Comparison of ENCODE assay signal across 17 cellular contexts in the genomic region with DNA sequence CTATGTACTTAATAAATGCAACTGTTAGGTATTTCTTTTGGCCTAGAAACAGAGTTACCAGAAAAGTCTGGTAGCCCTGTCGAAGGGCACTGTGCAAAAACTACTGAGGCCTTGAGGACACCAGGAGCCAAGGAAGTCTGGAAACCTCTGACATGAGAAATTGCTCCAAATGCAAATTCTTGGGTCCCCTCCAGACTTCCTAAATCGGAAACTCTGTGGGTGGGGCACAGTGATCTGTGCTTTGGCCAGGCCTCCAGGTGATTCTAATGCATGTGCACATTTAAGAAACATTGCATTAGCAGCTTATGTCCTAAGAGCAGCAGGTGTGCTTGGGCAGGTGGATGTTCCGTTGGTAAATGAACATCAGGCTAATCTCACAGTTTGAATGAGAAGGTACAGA. TPM values are rescaled to one million over a fixed set of nuclear protein-coding genes. Genes with fewer than 3 reads are reported as not detected.
DNase-seq lines count a peak whose midpoint lies in the region; ATAC-seq, FAIRE-seq and TF ChIP-seq lines count a peak whose summit lies in the region.
"Had no signal": no experiment of that assay in that cellular context is flagged by ENCODE, and none has a peak within 500 bp of the region (broad histone marks: within the 10 kb centered on the region; RNA-seq: fewer than 3 reads in every experiment).

No MANE protein-coding gene starts in this region.

- POLR2A ChIA-PET in CD4-positive, alpha-beta T cell (lab: Charles Lee): no interaction called here

- H3K27ac ChIP-seq in left ventricle myocardium inferior (replicated peaks): peak overlapping the region; percentile 84
- H3K27ac ChIP-seq in CD4-positive, alpha-beta T cell (ENCODE audit: low read depth, low read length): no peak overlapping the region
- peak overlapping the region in 1 of 2 donors; percentile 32 for H3K27ac ChIP-seq in kidney (ENCODE audit: low read depth in 2 of 2, low read length in 2 of 2)

- no peaks in the 10 kb centered on the region for H3K27me3 ChIP-seq in left ventricle myocardium inferior (ENCODE audit: low read depth)
- no peaks in the 10 kb centered on the region for H3K27me3 ChIP-seq in skeletal muscle satellite cell (ENCODE audit: control insufficient read depth, insufficient read depth, low read length)
- no peaks in the 10 kb centered on the region for H3K27me3 ChIP-seq in CD4-positive, alpha-beta T cell (ENCODE audit: control insufficient read depth, insufficient read depth, low read length)

- peaks cover 12% of the 10 kb centered on the region for H3K27me3 Mint-ChIP-seq in CD4-positive, alpha-beta T cell

- H3K4me1 ChIP-seq in left ventricle myocardium inferior: peaks cover 76% of the 10 kb centered on the region
- H3K4me1 ChIP-seq in skeletal muscle satellite cell (ENCODE audit: control insufficient read depth, insufficient read depth, low read length): peaks cover 59% of the 10 kb centered on the region
- peaks cover 4 to 11% of the 10 kb centered on the region in 2 donors for H3K4me1 ChIP-seq in kidney (ENCODE audit: control insufficient read depth in 1 of 2, insufficient read depth in 1 of 2, low read depth in 1 of 2, low read length in 2 of 2)

- DNase-seq in EH (ENCODE audit: low read depth) (peak; percentile 44), left ventricle myocardium inferior (no peak), NCI-H2227 treated with DMSO at 0.1 percent for 48 hours (lab: John Stamatoyannopoulos, UW) (no peak), kidney (no peak), superior temporal gyrus (ENCODE audit: extremely low spot score) (no peak)
- DNase-seq in CD4-positive, alpha-beta T cell: no peak
- DNase-seq: activated naive CD4-positive, alpha-beta T cell treated with anti-CD3 and anti-CD28 coated beads for 36 hours; naive B cell; NCI-H1092; NCI-H345; stimulated activated CD4-positive, alpha-beta T cell treated with anti-CD3 and anti-CD28 coated beads, Interleukin-4, amount 100 ng/mL, for 24 hours had no signal

- H3K36me3 ChIP-seq in left ventricle myocardium inferior (peaks cover 20% of the 10 kb centered on the region), skeletal muscle satellite cell (ENCODE audit: insufficient read depth, low read length) (peaks cover 59% of the 10 kb centered on the region), kidney (ENCODE audit: control insufficient read depth in 1 of 2, insufficient read depth in 2 of 2, low read length in 2 of 2) (peaks cover 0 to 4% of the 10 kb centered on the region in 2 donors)

- intact Hi-C loops in left ventricle myocardium inferior (cut with micrococcal nuclease): loop anchor here (10.0 kb wide), 1 partner anchor 49 kb away; a partner anchor contains a TSS
- intact Hi-C loops in CD4-positive, alpha-beta T cell (cut with DNase I, micrococcal nuclease): no loop called here
- intact Hi-C loops in kidney (cut with DNase I): no loop called here

- H3K27ac Mint-ChIP-seq in CD4-positive, alpha-beta T cell: no peak overlapping the region
- H3K27ac Mint-ChIP-seq: activated naive CD4-positive, alpha-beta T cell treated with anti-CD3 and anti-CD28 coated beads for 36 hours; B cell; IgD-negative memory B cell; naive B cell; WTC11 had no signal

- peak; percentile 50 for ATAC-seq in SK-N-SH treated with all-trans-retinoic acid at 6 μM for 48 hours
- ATAC-seq in CD4-positive, alpha-beta T cell (ENCODE audit: poor library complexity): no peak
- ATAC-seq: WTC11 had no signal

- peaks cover 16% of the 10 kb centered on the region for H3K9me3 Mint-ChIP-seq in CD4-positive, alpha-beta T cell

- H3K4me1 Mint-ChIP-seq in CD4-positive, alpha-beta T cell (ENCODE audit: low read depth): no peaks in the 10 kb centered on the region
- H3K4me1 Mint-ChIP-seq: B cell, IgD-negative memory B cell, naive B cell had no signal

- H3K4me3 Mint-ChIP-seq in CD4-positive, alpha-beta T cell: no peak overlapping the region
- H3K4me3 Mint-ChIP-seq: activated naive CD4-positive, alpha-beta T cell treated with anti-CD3 and anti-CD28 coated beads for 36 hours; B cell; IgD-negative memory B cell; naive B cell; WTC11 had no signal

- TF ChIP-seq CTCF in left ventricle myocardium inferior (IDR thresholded peaks at IDR 0.05; ENCODE audit: borderline replicate concordance) (no peak), kidney (IDR thresholded peaks at IDR 0.05; ENCODE audit: borderline replicate concordance, extremely low read depth, insufficient read depth) (no peak)
- TF ChIP-seq CTCF in CD4-positive, alpha-beta T cell (IDR thresholded peaks at IDR 0.05): no peak

- CTCF ChIA-PET in CD4-positive, alpha-beta T cell (lab: Charles Lee): no interaction called here

- no peak for FAIRE-seq in kidney (lab: Jason Lieb, UNC)
- FAIRE-seq: H54 had no signal

- H3K9ac ChIP-seq in skeletal muscle satellite cell (ENCODE audit: low read depth, low read length): peak overlapping the region; percentile 83
- H3K9ac ChIP-seq in kidney (ENCODE audit: low read length in 2 of 2): no peak overlapping the region

- H3K4me2 ChIP-seq in skeletal muscle satellite cell (ENCODE audit: low read length): peak overlapping the region; percentile 70

- H3K9me3 ChIP-seq in left ventricle myocardium inferior (replicated peaks) (peaks cover 20% of the 10 kb centered on the region), skeletal muscle satellite cell (replicated peaks; ENCODE audit: low read length) (peaks cover 6% of the 10 kb centered on the region), kidney (ENCODE audit: control insufficient read depth in 1 of 2, low read length in 2 of 2) (no peaks in the 10 kb centered on the region)
- H3K9me3 ChIP-seq in CD4-positive, alpha-beta T cell (ENCODE audit: control insufficient read depth, low read length): peaks cover 5% of the 10 kb centered on the region

- no peaks in the 10 kb centered on the region for H3K36me3 Mint-ChIP-seq in CD4-positive, alpha-beta T cell (ENCODE audit: low read depth)

- H3K4me3 ChIP-seq in left ventricle myocardium inferior (no peak overlapping the region), skeletal muscle satellite cell (ENCODE audit: low read length) (peak overlapping the region; percentile 27), kidney (ENCODE audit: low read length in 2 of 2) (no peak overlapping the region)

TF ChIP-seq in SK-N-SH treated with all-trans-retinoic acid at 6 μM for 48 hours, 23 proteins besides CTCF, POLR2A, EP300 and RAD21:
- TF ChIP-seq TOX (CRISPR knock-in tag; IDR thresholded peaks at IDR 0.05; ENCODE audit: borderline replicate concordance): no peak

RNA-seq across cellular contexts. Expression of a gene that starts 50.0 kb away (rescaled TPM):
- 29.9 TPM for total RNA-seq in left ventricle myocardium inferior
- 19.5 and 35.4 TPM in 2 replicates for total RNA-seq in skeletal muscle satellite cell (2012; rRNA removed)
- total RNA-seq in CD4-positive, alpha-beta T cell: not detected
- total RNA-seq in kidney: 37.2 TPM
- polyA plus RNA-seq in kidney (ENCODE audit: insufficient read depth, low read depth, low replicate concordance): 5.1 TPM
- polyA plus RNA-seq: IgD-negative memory B cell had no signal

Comparison
In these comparisons a context has a peak if more than half of its experiments do, and no peak if none do; other contexts are left out.
1. RNA of a gene that starts 50.0 kb away (total RNA-seq): 37.2 TPM in kidney (single experiment) and 29.9 TPM in left ventricle myocardium inferior (single experiment); not detected in CD4-positive, alpha-beta T cell; every median in the first group is over 10 times any median in the second.